Comparison of ENCODE assay signal across 10 cellular contexts in the genomic region with DNA sequence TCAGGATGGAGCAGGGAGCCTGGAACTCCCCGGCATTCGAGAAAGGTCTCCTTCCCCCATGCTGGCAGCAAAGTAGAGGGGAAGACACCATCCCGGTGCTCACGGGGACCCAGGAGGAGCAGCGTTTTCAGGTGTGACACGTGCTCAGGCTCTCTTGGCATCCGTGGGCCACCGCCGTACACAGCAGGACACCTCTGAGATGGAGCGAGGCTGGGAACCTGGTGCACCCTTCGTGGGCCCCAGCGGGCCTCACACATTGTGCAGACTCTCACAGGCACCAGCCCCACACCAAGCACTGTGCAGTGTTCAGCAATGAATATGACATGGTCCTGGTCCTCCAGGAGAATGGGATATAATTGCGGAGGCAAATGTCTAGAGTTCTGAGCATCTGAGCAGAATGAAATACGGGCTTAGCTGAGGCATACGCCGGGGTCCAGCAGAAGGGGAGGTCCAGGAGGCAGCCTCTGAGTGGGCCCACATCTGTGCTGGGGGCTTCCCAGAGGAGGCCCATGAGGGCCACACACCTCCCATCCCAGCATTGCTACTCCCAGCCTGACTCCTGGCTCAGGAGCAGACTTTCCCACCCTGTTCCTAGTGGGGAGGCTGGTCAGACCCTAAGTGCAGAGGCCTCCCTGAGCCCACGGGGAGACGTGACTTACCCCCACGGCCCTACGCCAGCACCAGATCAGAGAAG.
A peak's percentile ranks its signal among the peaks of the same experiment; 100 is the strongest.
DNase-seq lines count a peak whose midpoint lies in the region; ATAC-seq and TF ChIP-seq lines count a peak whose summit lies in the region.
"Had no signal": no experiment of that assay in that cellular context is flagged by ENCODE, and none has a peak within 500 bp of the region (broad histone marks: within the 10 kb centered on the region; RNA-seq: fewer than 3 reads in every experiment).

No MANE protein-coding gene starts in this region.

- H3K9ac ChIP-seq in skeletal muscle satellite cell (ENCODE audit: low read depth, low read length) = peak overlapping the region; percentile 89

- intact Hi-C loops in activated CD4-positive, alpha-beta memory T cell treated with anti-CD3 and anti-CD28 coated beads for 36 hours (cut with micrococcal nuclease) = no loop called here

- peak overlapping the region; percentile 79 for H3K4me3 Mint-ChIP-seq in T-helper 1 cell treated with Interleukin-12 subunit alpha and Interleukin-12 subunit beta and Interleukin-4 antibody, amounts not matched to agents 30 μg/mL and 1 μg/mL, for 36 hours
- peak overlapping the region; percentile 88 for H3K4me3 Mint-ChIP-seq in activated CD4-positive, alpha-beta memory T cell treated with anti-CD3 and anti-CD28 coated beads for 36 hours
- H3K4me3 Mint-ChIP-seq in glutamatergic neuron (ENCODE audit: unreplicated experiment) = peak overlapping the region; percentile 52

- no peak for TF ChIP-seq CTCF in glutamatergic neuron (IDR thresholded peaks at IDR 0.05; ENCODE audit: partially characterized antibody, unreplicated experiment)

- H3K4me1 Mint-ChIP-seq in T-helper 1 cell treated with Interleukin-12 subunit alpha and Interleukin-12 subunit beta and Interleukin-4 antibody, amounts not matched to agents 30 μg/mL and 1 μg/mL, for 36 hours (ENCODE audit: low read depth) = peaks cover 44% of the 10 kb centered on the region
- peaks cover 38% of the 10 kb centered on the region for H3K4me1 Mint-ChIP-seq in activated CD4-positive, alpha-beta memory T cell treated with anti-CD3 and anti-CD28 coated beads for 36 hours (ENCODE audit: low read depth)
- peaks cover 30% of the 10 kb centered on the region for H3K4me1 Mint-ChIP-seq in glutamatergic neuron (ENCODE audit: low read depth, unreplicated experiment)

- H3K27ac Mint-ChIP-seq in T-helper 1 cell treated with Interleukin-12 subunit alpha and Interleukin-12 subunit beta and Interleukin-4 antibody, amounts not matched to agents 30 μg/mL and 1 μg/mL, for 36 hours = no peak overlapping the region
- peak overlapping the region; percentile 53 for H3K27ac Mint-ChIP-seq in activated CD4-positive, alpha-beta memory T cell treated with anti-CD3 and anti-CD28 coated beads for 36 hours
- no peak overlapping the region for H3K27ac Mint-ChIP-seq in glutamatergic neuron (ENCODE audit: unreplicated experiment)

- POLR2A ChIA-PET in activated CD4-positive, alpha-beta memory T cell treated with anti-CD3 and anti-CD28 coated beads for 36 hours (lab: Charles Lee) = no interaction called here

- H3K36me3 Mint-ChIP-seq in T-helper 1 cell treated with Interleukin-12 subunit alpha and Interleukin-12 subunit beta and Interleukin-4 antibody, amounts not matched to agents 30 μg/mL and 1 μg/mL, for 36 hours (ENCODE audit: low read depth) = peaks cover 8% of the 10 kb centered on the region
- H3K36me3 Mint-ChIP-seq in activated CD4-positive, alpha-beta memory T cell treated with anti-CD3 and anti-CD28 coated beads for 36 hours = no peaks in the 10 kb centered on the region
- H3K36me3 Mint-ChIP-seq in glutamatergic neuron (ENCODE audit: unreplicated experiment) = no peaks in the 10 kb centered on the region

- CTCF ChIA-PET in activated CD4-positive, alpha-beta memory T cell treated with anti-CD3 and anti-CD28 coated beads for 36 hours (lab: Charles Lee) = interaction anchor here (1.4 kb wide), 1 partner anchor 49 kb away, joined by 8 read pairs; no protein-coding TSS in a partner anchor

- H3K4me3 ChIP-seq in skeletal muscle satellite cell (ENCODE audit: low read length) = peak overlapping the region; percentile 95

- H3K4me1 ChIP-seq in skeletal muscle satellite cell (ENCODE audit: control insufficient read depth, insufficient read depth, low read length) = peaks cover 40% of the 10 kb centered on the region

- H3K4me2 ChIP-seq in skeletal muscle satellite cell (ENCODE audit: low read length) = peak overlapping the region; percentile 90

- no peaks in the 10 kb centered on the region for H3K9me3 Mint-ChIP-seq in T-helper 1 cell treated with Interleukin-12 subunit alpha and Interleukin-12 subunit beta and Interleukin-4 antibody, amounts not matched to agents 30 μg/mL and 1 μg/mL, for 36 hours
- H3K9me3 Mint-ChIP-seq in activated CD4-positive, alpha-beta memory T cell treated with anti-CD3 and anti-CD28 coated beads for 36 hours = no peaks in the 10 kb centered on the region
- peaks cover under 1% of the 10 kb centered on the region for H3K9me3 Mint-ChIP-seq in glutamatergic neuron (ENCODE audit: unreplicated experiment)

- ATAC-seq in HG03571 (IDR thresholded peaks at IDR 0.05; ENCODE audit: unreplicated experiment) (no peak), GM19328 (IDR thresholded peaks at IDR 0.05; ENCODE audit: unreplicated experiment) (no peak)

- DNase-seq in T-helper 1 cell = no peak
- DNase-seq in activated CD4-positive, alpha-beta memory T cell treated with anti-CD3 and anti-CD28 coated beads for 36 hours = no peak
- no peak for DNase-seq in glutamatergic neuron
- no peak for DNase-seq in foreskin melanocyte
- DNase-seq: 8988T, cerebellar nuclear complex had no signal

- H3K27me3 ChIP-seq in skeletal muscle satellite cell (ENCODE audit: control insufficient read depth, insufficient read depth, low read length) = no peaks in the 10 kb centered on the region

- no peaks in the 10 kb centered on the region for H3K27me3 Mint-ChIP-seq in T-helper 1 cell treated with Interleukin-12 subunit alpha and Interleukin-12 subunit beta and Interleukin-4 antibody, amounts not matched to agents 30 μg/mL and 1 μg/mL, for 36 hours (ENCODE audit: low read depth)
- no peaks in the 10 kb centered on the region for H3K27me3 Mint-ChIP-seq in activated CD4-positive, alpha-beta memory T cell treated with anti-CD3 and anti-CD28 coated beads for 36 hours
- peaks cover 6% of the 10 kb centered on the region for H3K27me3 Mint-ChIP-seq in glutamatergic neuron (ENCODE audit: unreplicated experiment)

- peaks cover 12% of the 10 kb centered on the region for H3K36me3 ChIP-seq in skeletal muscle satellite cell (ENCODE audit: insufficient read depth, low read length)

- H3K9me3 ChIP-seq in skeletal muscle satellite cell (replicated peaks; ENCODE audit: low read length) = no peaks in the 10 kb centered on the region
